Comparison of ENCODE assay signal across 20 cellular contexts in the genomic region with DNA sequence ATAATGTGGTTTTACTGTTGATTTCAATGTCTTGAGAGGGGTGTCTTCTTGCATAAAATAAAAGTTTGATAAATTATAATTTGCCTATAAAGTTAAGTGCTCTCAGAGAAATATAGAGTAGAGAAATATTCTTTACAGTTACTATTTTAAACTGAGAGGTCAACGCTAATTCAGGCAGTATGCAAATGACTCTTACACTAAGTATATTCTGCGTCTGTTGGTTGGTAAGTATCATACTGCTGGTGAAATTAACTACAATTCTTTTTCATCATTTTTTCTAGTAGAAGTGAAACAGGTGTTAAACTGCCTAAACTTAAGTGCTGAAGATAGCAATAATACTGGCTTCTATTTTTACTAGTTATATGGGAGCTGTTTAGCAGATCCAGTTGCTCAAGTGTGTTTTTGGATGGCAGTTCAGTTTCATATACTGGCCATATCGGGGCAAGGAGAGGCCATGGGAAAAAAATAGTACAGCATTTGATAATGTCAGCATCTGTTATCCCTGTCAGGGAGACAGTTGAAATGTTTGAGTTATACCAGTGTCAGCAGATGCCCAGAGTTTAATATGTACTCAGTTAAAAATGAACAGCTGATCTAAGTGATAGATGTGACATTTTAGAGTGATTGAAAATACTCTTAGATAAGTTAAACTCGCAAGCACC.
DNase-seq lines count a peak whose midpoint lies in the region; ATAC-seq and TF ChIP-seq lines count a peak whose summit lies in the region.
"Had no signal": no experiment of that assay in that cellular context is flagged by ENCODE, and none has a peak within 500 bp of the region (broad histone marks: within the 10 kb centered on the region; RNA-seq: fewer than 3 reads in every experiment).

No MANE protein-coding gene starts in this region.

- no peaks in the 10 kb centered on the region for H3K9me3 ChIP-seq in left ventricle myocardium inferior (replicated peaks)
- H3K9me3 ChIP-seq in thoracic aorta, result no peaks in the 10 kb centered on the region
- H3K9me3 ChIP-seq: upper lobe of right lung had no signal

- in situ Hi-C loops in G401 (cut with HindIII; ENCODE audit: low sequenced_read_pairs), result no loop called here

- H3K27ac ChIP-seq in left ventricle myocardium inferior (replicated peaks) (peak overlapping the region; percentile 78), thoracic aorta (peak overlapping the region; percentile 39 to 53)
- H3K27ac ChIP-seq: upper lobe of right lung had no signal

- TF ChIP-seq CTCF in left ventricle myocardium inferior (IDR thresholded peaks at IDR 0.05; ENCODE audit: borderline replicate concordance) (no peak), thoracic aorta (IDR thresholded peaks at IDR 0.05) (no peak)

- H3K4me3 ChIP-seq in left ventricle myocardium inferior, result peak overlapping the region; percentile 63
- H3K4me3 ChIP-seq in thoracic aorta, result peak overlapping the region; percentile 28
- H3K4me3 ChIP-seq: lung, upper lobe of right lung had no signal

- H3K36me3 ChIP-seq in left ventricle myocardium inferior (peaks cover 19% of the 10 kb centered on the region), thoracic aorta (no peaks in the 10 kb centered on the region)
- H3K36me3 ChIP-seq: upper lobe of right lung had no signal

- no peaks in the 10 kb centered on the region for H3K27me3 ChIP-seq in left ventricle myocardium inferior (ENCODE audit: low read depth)
- no peaks in the 10 kb centered on the region for H3K27me3 ChIP-seq in thoracic aorta (replicated peaks; ENCODE audit: insufficient read depth)
- H3K27me3 ChIP-seq: upper lobe of right lung had no signal

- DNase-seq in NCI-H2171 treated with DMSO at 0.1 percent for 48 hours (lab: John Stamatoyannopoulos, UW) (peak; percentile 77), NCI-H2171 (lab: John Stamatoyannopoulos, UW) (no peak), RPMI8226 (peak; percentile 92), left ventricle myocardium inferior (no peak), thoracic aorta (ENCODE audit: low spot score) (no peak), G401 (ENCODE audit: low spot score) (no peak), inferior parietal cortex (ENCODE audit: extremely low spot score) (no peak), NCI-H526 (lab: John Stamatoyannopoulos, UW) (no peak)
- DNase-seq: activated CD4-positive, alpha-beta T cell treated with anti-CD3 and anti-CD28 coated beads for 36 hours; activated CD8-positive, alpha-beta memory T cell treated with anti-CD3 and anti-CD28 coated beads, Interleukin-2, amount 50 U/mL, for 4 hours; activated naive CD4-positive, alpha-beta T cell; C1 segment of cervical spinal cord; NCI-H2029 treated with DMSO at 0.1 percent for 48 hours; NCI-H526 treated with DMSO at 0.1 percent for 48 hours; OCI-M1; retina; stimulated activated naive CD8-positive, alpha-beta T cell treated with anti-CD3 and anti-CD28 coated beads, Interleukin-15, Interleukin-2, amounts not matched to agents 100 U/mL and 50 U/mL, for 24 hours; upper lobe of right lung had no signal

- intact Hi-C loops in left ventricle myocardium inferior (cut with micrococcal nuclease), result no loop called here

- no peak for ATAC-seq in thoracic aorta (ENCODE audit: insufficient number of reproducible peaks, low FRiP score, low read depth)
- ATAC-seq: activated CD4-positive, alpha-beta T cell treated with anti-CD3 and anti-CD28 coated beads for 36 hours; natural killer cell treated with Interleukin-12 subunit alpha and Interleukin-12 subunit beta and Interleukin-15 and Interleukin-18, amount 100 ng/mL, for 72 hours; stimulated activated naive CD8-positive, alpha-beta T cell treated with anti-CD3 and anti-CD28 coated beads, Interleukin-15, Interleukin-2, amounts not matched to agents 100 U/mL and 50 U/mL, for 24 hours; upper lobe of right lung had no signal

- H3K4me1 ChIP-seq in left ventricle myocardium inferior (peaks cover 17% of the 10 kb centered on the region), thoracic aorta (ENCODE audit: control insufficient read depth in 1 of 2, low read depth in 2 of 2) (peaks cover 9 to 47% of the 10 kb centered on the region in 2 donors)
- H3K4me1 ChIP-seq: upper lobe of right lung had no signal

Comparison
In these comparisons a context has a peak if more than half of its experiments do, and no peak if none do; other contexts are left out.
1. DNase-seq: peak in NCI-H2171 treated with DMSO at 0.1 percent for 48 hours (single experiment) and RPMI8226 (single experiment); none in NCI-H2171 (single experiment), left ventricle myocardium inferior (single experiment), thoracic aorta (single experiment), G401 (single experiment), inferior parietal cortex (single experiment) and NCI-H526 (0 of 2).